In the genomic region with DNA sequence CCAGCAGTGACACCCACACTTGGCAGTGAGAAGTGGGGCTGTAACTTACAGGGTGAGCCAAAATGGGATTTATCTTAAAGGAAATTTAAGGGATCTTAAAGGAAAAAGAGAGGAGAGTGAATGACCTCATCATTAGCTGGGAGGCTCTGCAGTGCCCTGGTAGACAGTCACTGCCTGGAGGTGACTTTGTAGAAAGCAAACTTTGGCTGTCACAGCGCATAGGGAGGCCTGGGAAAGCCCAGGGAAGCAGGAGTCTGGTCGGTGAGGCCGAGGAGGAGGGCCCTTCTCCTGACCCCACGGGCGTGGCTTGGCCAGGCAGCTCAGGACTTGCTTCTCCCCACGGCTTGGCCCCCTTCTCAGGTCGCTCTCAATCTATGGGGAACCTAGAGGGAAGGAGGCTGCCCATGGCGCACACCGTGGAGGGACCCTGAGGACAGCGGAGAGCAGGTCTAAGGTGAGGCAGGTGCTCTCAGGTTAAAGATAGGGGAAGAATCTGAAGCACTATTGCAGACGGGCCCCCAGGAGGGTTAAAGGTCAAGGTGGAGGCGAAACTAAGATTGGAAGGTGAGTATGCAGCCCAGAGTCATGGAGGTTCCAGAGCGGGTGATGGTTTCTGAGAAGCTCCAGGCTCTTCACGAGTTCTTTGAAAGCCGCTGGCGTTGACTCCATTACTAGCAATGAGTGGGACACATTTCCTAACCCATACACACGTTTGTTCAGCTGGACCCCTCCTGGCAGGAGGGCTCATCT, we compare ENCODE assay signal across 10 cellular contexts. TPM values are rescaled to one million over a fixed set of nuclear protein-coding genes. Genes with fewer than 3 reads are reported as not detected.
DNase-seq lines count a peak whose midpoint lies in the region; ATAC-seq and TF ChIP-seq lines count a peak whose summit lies in the region.
"Had no signal": no experiment of that assay in that cellular context is flagged by ENCODE, and none has a peak within 500 bp of the region (broad histone marks: within the 10 kb centered on the region; RNA-seq: fewer than 3 reads in every experiment).

No MANE protein-coding gene starts in this region.

- no peaks in the 10 kb centered on the region for H3K27me3 ChIP-seq in left ventricle myocardium inferior (ENCODE audit: low read depth)
- H3K27me3 ChIP-seq in iPS-20b (ENCODE audit: insufficient read depth, low read length): peaks cover 11% of the 10 kb centered on the region; the same call in 1 of the 2 replicates
- no peaks in the 10 kb centered on the region for H3K27me3 ChIP-seq in upper lobe of left lung
- H3K27me3 ChIP-seq: gastroesophageal sphincter, stomach had no signal

- H3K4me1 Mint-ChIP-seq in activated CD4-positive, alpha-beta memory T cell treated with anti-CD3 and anti-CD28 coated beads for 36 hours (ENCODE audit: low read depth): peaks cover 10% of the 10 kb centered on the region

- DNase-seq in left ventricle myocardium inferior: no peak
- no peak for DNase-seq in left cardiac atrium
- no peak for DNase-seq in activated CD4-positive, alpha-beta memory T cell treated with anti-CD3 and anti-CD28 coated beads for 36 hours
- DNase-seq in upper lobe of left lung: peak in 1 of 2 donors; percentile 56
- DNase-seq in NCI-H2081 (lab: John Stamatoyannopoulos, UW): no peak
- DNase-seq in GM03348 (ENCODE audit: low spot score): no peak
- DNase-seq in AML-193 (lab: John Stamatoyannopoulos, UW): no peak
- DNase-seq: stomach had no signal

- no peak overlapping the region for H3K27ac Mint-ChIP-seq in activated CD4-positive, alpha-beta memory T cell treated with anti-CD3 and anti-CD28 coated beads for 36 hours

- H3K4me3 ChIP-seq in left ventricle myocardium inferior (peak overlapping the region; percentile 68), iPS-20b (ENCODE audit: low read length) (peak overlapping the region; percentile 63; the same call in 1 of the 2 replicates), upper lobe of left lung (peak overlapping the region in 3 of 4 donors; percentile 51 to 57 (median 56))

- POLR2A ChIA-PET in activated CD4-positive, alpha-beta memory T cell treated with anti-CD3 and anti-CD28 coated beads for 36 hours (lab: Charles Lee): interaction anchor here (1.0 to 1.5 kb wide), 4 partner anchors 29 to 63 kb away, joined by 3 to 5 read pairs (median 3); partner anchors contain the start of gene NQO2

- no peaks in the 10 kb centered on the region for H3K36me3 Mint-ChIP-seq in activated CD4-positive, alpha-beta memory T cell treated with anti-CD3 and anti-CD28 coated beads for 36 hours

- CTCF ChIA-PET in activated CD4-positive, alpha-beta memory T cell treated with anti-CD3 and anti-CD28 coated beads for 36 hours (lab: Charles Lee): interaction anchor here (1.0 to 2.5 kb wide), 4 partner anchors 29 to 206 kb away, joined by 3 to 19 read pairs (median 5); no protein-coding TSS in a partner anchor

- TF ChIP-seq CTCF in left ventricle myocardium inferior (IDR thresholded peaks at IDR 0.05; ENCODE audit: borderline replicate concordance) (no peak), upper lobe of left lung (IDR thresholded peaks at IDR 0.05) (no peak)

- TF ChIP-seq POLR2A in upper lobe of left lung (IDR thresholded peaks at IDR 0.05): no peak

- 81 to 89% methylated on average over 17 of the region's 17 CpGs for WGBS in upper lobe of left lung, 2 donors

- H3K9ac ChIP-seq in iPS-20b (ENCODE audit: low read depth, low read length): peak overlapping the region; percentile 33; the same call in 1 of the 2 replicates

- peak overlapping the region; percentile 70 for H3K4me3 Mint-ChIP-seq in activated CD4-positive, alpha-beta memory T cell treated with anti-CD3 and anti-CD28 coated beads for 36 hours

- no peaks in the 10 kb centered on the region for H3K27me3 Mint-ChIP-seq in activated CD4-positive, alpha-beta memory T cell treated with anti-CD3 and anti-CD28 coated beads for 36 hours

- no peaks in the 10 kb centered on the region for H3K9me3 Mint-ChIP-seq in activated CD4-positive, alpha-beta memory T cell treated with anti-CD3 and anti-CD28 coated beads for 36 hours

- H3K27ac ChIP-seq in left ventricle myocardium inferior (replicated peaks) (no peak overlapping the region), iPS-20b (ENCODE audit: low read length) (no peak overlapping the region), upper lobe of left lung (peak overlapping the region in 1 of 4 donors; percentile 84)

- no peak for TF ChIP-seq EP300 in upper lobe of left lung (IDR thresholded peaks at IDR 0.05)

- intact Hi-C loops in left ventricle myocardium inferior (cut with micrococcal nuclease) (no loop called here), left cardiac atrium (cut with DNase I) (no loop called here)
- intact Hi-C loops in activated CD4-positive, alpha-beta memory T cell treated with anti-CD3 and anti-CD28 coated beads for 36 hours (cut with micrococcal nuclease): loop anchor here (1.0 to 2.0 kb wide), 3 partner anchors 29 to 206 kb away; partner anchors contain the start of gene NQO2

- H3K4me1 ChIP-seq in left ventricle myocardium inferior: peaks cover 25% of the 10 kb centered on the region
- peaks cover 14% of the 10 kb centered on the region; the same call in 1 of the 2 replicates for H3K4me1 ChIP-seq in iPS-20b (ENCODE audit: insufficient read depth, low read length)
- peaks cover 5 to 26% (median 15%) of the 10 kb centered on the region in 4 donors for H3K4me1 ChIP-seq in upper lobe of left lung

- no peaks in the 10 kb centered on the region for H3K9me3 ChIP-seq in left ventricle myocardium inferior (replicated peaks)
- no peaks in the 10 kb centered on the region for H3K9me3 ChIP-seq in iPS-20b (ENCODE audit: insufficient read depth, low read depth, low read length)
- no peaks in the 10 kb centered on the region for H3K9me3 ChIP-seq in upper lobe of left lung
- H3K9me3 ChIP-seq: gastroesophageal sphincter, stomach had no signal

- no peak for ATAC-seq in left cardiac atrium
- ATAC-seq in upper lobe of left lung (ENCODE audit: low FRiP score in 2 of 2): no peak

- H3K36me3 ChIP-seq in left ventricle myocardium inferior (no peaks in the 10 kb centered on the region), iPS-20b (ENCODE audit: insufficient read depth, low read depth, low read length) (no peaks in the 10 kb centered on the region), upper lobe of left lung (no peaks in the 10 kb centered on the region)
- H3K36me3 ChIP-seq: gastroesophageal sphincter, stomach had no signal

RNA-seq across cellular contexts. Expression of gene RIPK1, which starts 15.6 kb away (rescaled TPM):
- 6.2 TPM for total RNA-seq in left ventricle myocardium inferior
- 10 to 100 TPM; 10.6 to 13.1 TPM for total RNA-seq in left cardiac atrium
- total RNA-seq in activated CD4-positive, alpha-beta memory T cell treated with anti-CD3 and anti-CD28 coated beads for 36 hours: 10 to 100 TPM; 18.5 to 18.6 TPM
- total RNA-seq in upper lobe of left lung: 10 to 100 TPM; 20.6 to 35.6 (median 26.6) TPM

RNA-seq across cellular contexts. Expression of gene NQO2, which starts 53.0 kb away (rescaled TPM):
- total RNA-seq in left ventricle myocardium inferior: 51.1 TPM
- total RNA-seq in left cardiac atrium: 10 to 100 TPM; 46.2 to 53.8 TPM
- total RNA-seq in activated CD4-positive, alpha-beta memory T cell treated with anti-CD3 and anti-CD28 coated beads for 36 hours: 10 to 100 TPM; 36.1 to 38.9 TPM
- 10 to 100 TPM; 10.6 to 34.3 (median 18.6) TPM for total RNA-seq in upper lobe of left lung
